11 cellular contexts compared by ENCODE assay signal in the genomic region with DNA sequence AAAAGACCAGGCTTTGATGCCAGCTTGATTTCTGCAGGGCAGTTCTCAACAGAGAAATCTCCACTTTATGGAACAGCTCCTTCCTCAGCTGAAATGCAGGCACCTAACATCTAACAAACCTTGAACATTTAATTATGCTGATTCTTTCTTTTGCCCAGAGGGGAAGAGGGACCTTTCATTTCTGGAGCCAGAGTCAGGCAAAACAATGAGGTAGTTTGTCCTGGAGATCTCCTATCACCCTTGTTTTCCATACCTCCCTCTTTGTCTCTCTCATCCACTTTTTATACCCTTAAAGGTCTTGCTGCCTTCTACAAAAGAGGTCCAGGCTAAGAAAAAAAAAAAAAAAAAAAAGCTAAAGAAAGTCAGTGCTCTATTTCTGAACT. TPM values are rescaled to one million over a fixed set of nuclear protein-coding genes. Genes with fewer than 3 reads are reported as not detected.
DNase-seq lines count a peak whose midpoint lies in the region; ATAC-seq and TF ChIP-seq lines count a peak whose summit lies in the region.
"Had no signal": no experiment of that assay in that cellular context is flagged by ENCODE, and none has a peak within 500 bp of the region (broad histone marks: within the 10 kb centered on the region; RNA-seq: fewer than 3 reads in every experiment).

No MANE protein-coding gene starts in this region.

- no peaks in the 10 kb centered on the region for H3K36me3 Mint-ChIP-seq in dendritic cell treated with granulocyte-macrophage colony-stimulating factor and Interleukin-4, amounts not matched to agents 40 ng/mL and 50 ng/mL, for 4 days (ENCODE audit: low read depth)

- peak overlapping the region; percentile 13 for H3K4me3 ChIP-seq in psoas muscle
- no peak overlapping the region for H3K4me3 ChIP-seq in mucosa of descending colon
- H3K4me3 ChIP-seq: tibial artery had no signal

- intact Hi-C loops in dendritic cell treated with granulocyte-macrophage colony-stimulating factor and Interleukin-4, amounts not matched to agents 40 ng/mL and 50 ng/mL, for 4 days (cut with micrococcal nuclease): no loop called here
- intact Hi-C loops in psoas muscle (cut with DNase I) (no loop called here), mucosa of descending colon (cut with DNase I, micrococcal nuclease) (no loop called here)

- H3K9me3 Mint-ChIP-seq in dendritic cell treated with granulocyte-macrophage colony-stimulating factor and Interleukin-4, amounts not matched to agents 40 ng/mL and 50 ng/mL, for 4 days: no peaks in the 10 kb centered on the region

- peaks cover 12% of the 10 kb centered on the region for H3K4me1 ChIP-seq in psoas muscle
- H3K4me1 ChIP-seq in mucosa of descending colon (ENCODE audit: low read depth): peaks cover 2% of the 10 kb centered on the region

- no peak for ATAC-seq in psoas muscle
- ATAC-seq in mucosa of descending colon: no peak
- no peak for ATAC-seq in HG02981 (IDR thresholded peaks at IDR 0.05; ENCODE audit: unreplicated experiment)

- no peaks in the 10 kb centered on the region for H3K9me3 ChIP-seq in psoas muscle
- no peaks in the 10 kb centered on the region for H3K9me3 ChIP-seq in mucosa of descending colon
- H3K9me3 ChIP-seq: pancreas, tibial artery had no signal

- no peaks in the 10 kb centered on the region for H3K27me3 ChIP-seq in psoas muscle (ENCODE audit: insufficient read depth in 3 of 3, low read length in 2 of 3)
- H3K27me3 ChIP-seq: pancreas, tibial artery had no signal

- H3K27me3 Mint-ChIP-seq in dendritic cell treated with granulocyte-macrophage colony-stimulating factor and Interleukin-4, amounts not matched to agents 40 ng/mL and 50 ng/mL, for 4 days: no peaks in the 10 kb centered on the region

- DNase-seq in COLO829 (ENCODE audit: low spot score) (peak; percentile 86), NCI-H146 (lab: John Stamatoyannopoulos, UW) (peak; percentile 13), psoas muscle (no peak), mucosa of descending colon (no peak), NCI-H1436 (lab: John Stamatoyannopoulos, UW) (no peak), NCI-H510A (lab: John Stamatoyannopoulos, UW) (no peak)
- DNase-seq: NCI-H226, pancreas, tibial artery had no signal

- TF ChIP-seq CTCF in psoas muscle (IDR thresholded peaks at IDR 0.05): no peak
- TF ChIP-seq CTCF in mucosa of descending colon (IDR thresholded peaks at IDR 0.05): no peak

- H3K4me1 Mint-ChIP-seq in dendritic cell treated with granulocyte-macrophage colony-stimulating factor and Interleukin-4, amounts not matched to agents 40 ng/mL and 50 ng/mL, for 4 days (ENCODE audit: low read depth): peaks cover 25% of the 10 kb centered on the region

- no peak overlapping the region for H3K27ac ChIP-seq in psoas muscle
- H3K27ac ChIP-seq: pancreas, tibial artery had no signal

- peak overlapping the region; percentile 86 for H3K27ac Mint-ChIP-seq in dendritic cell treated with granulocyte-macrophage colony-stimulating factor and Interleukin-4, amounts not matched to agents 40 ng/mL and 50 ng/mL, for 4 days

- H3K36me3 ChIP-seq in psoas muscle (ENCODE audit: insufficient read depth in 1 of 2, low read depth in 1 of 2): no peaks in the 10 kb centered on the region
- no peaks in the 10 kb centered on the region for H3K36me3 ChIP-seq in mucosa of descending colon (ENCODE audit: low read depth)
- H3K36me3 ChIP-seq: pancreas, tibial artery had no signal

- H3K4me3 Mint-ChIP-seq in dendritic cell treated with granulocyte-macrophage colony-stimulating factor and Interleukin-4, amounts not matched to agents 40 ng/mL and 50 ng/mL, for 4 days: peak overlapping the region; percentile 39

RNA-seq across cellular contexts. Expression of gene RASSF3, which starts 26.1 kb away (rescaled TPM):
- total RNA-seq in psoas muscle: 10 to 100 TPM in 3 of 4 donors, 1 to 10 TPM in 1; 7.0 to 30.6 (median 19.0) TPM
- 10 to 100 TPM in 1 of 3 donors, 1 to 10 TPM in 2; 4.9 to 18.5 (median 9.8) TPM for polyA plus RNA-seq in psoas muscle
- 100 to 1,000 TPM in 1 of 3 donors, 10 to 100 TPM in 2; 88.0 to 331 (median 90.2) TPM for total RNA-seq in mucosa of descending colon

Comparison
In these comparisons a context has a peak if more than half of its experiments do, and no peak if none do; other contexts are left out.
1. DNase-seq: peak in COLO829 (single experiment) and NCI-H146 (single experiment); none in psoas muscle (0 of 2), mucosa of descending colon (0 of 3), NCI-H1436 (single experiment) and NCI-H510A (single experiment).